8 cellular contexts compared by ENCODE assay signal in genomic region chr9:6414291-6414690, GRCh38. TPM values are rescaled to one million over a fixed set of nuclear protein-coding genes. Genes with fewer than 3 reads are reported as not detected.
DNase-seq lines count a peak whose midpoint lies in the region; ATAC-seq and TF ChIP-seq lines count a peak whose summit lies in the region.

No MANE protein-coding gene starts in this region.

- H3K9ac ChIP-seq in mesendoderm (ENCODE audit: low read length), result peak overlapping the region; percentile 85

- peak overlapping the region; percentile 91 for H3K56ac ChIP-seq in mesendoderm (ENCODE audit: low read length)

- H3K79me2 ChIP-seq in mesendoderm (ENCODE audit: control insufficient read depth, insufficient read depth, low read length), result peaks cover 53% of the 10 kb centered on the region

- peak overlapping the region; percentile 84 for H3K4me2 ChIP-seq in mesendoderm (ENCODE audit: low read length)

- peak overlapping the region; percentile 95 for H3K18ac ChIP-seq in mesendoderm (ENCODE audit: low read length)

- no peak overlapping the region for H2BK120ac ChIP-seq in mesendoderm (ENCODE audit: low read depth, low read length)

- H4K8ac ChIP-seq in mesendoderm (ENCODE audit: low read depth, low read length), result no peak overlapping the region

- no peak overlapping the region for H4K5ac ChIP-seq in mesendoderm (ENCODE audit: low read length)

- intact Hi-C loops in aorta (cut with DNase I), result loop anchor here in 1 of 2 donors (5.0 kb wide), 2 partner anchors 153 to 268 kb away; no protein-coding TSS in a partner anchor

- TF ChIP-seq CTCF in GM13977 (IDR thresholded peaks at IDR 0.05; ENCODE audit: extremely low read depth, insufficient read depth, missing control alignments), result no peak

- no CpG with 5 or more reads among the region's 10 CpGs for WGBS in mesendoderm (ENCODE audit: extremely low coverage, insufficient coverage, low lambda C conversion rate)
- 0% methylated on average over 10 of the region's 10 CpGs for WGBS in aorta, 2 donors

- no peak overlapping the region for H2BK5ac ChIP-seq in mesendoderm (ENCODE audit: low read length)

- H3K23ac ChIP-seq in mesendoderm (ENCODE audit: low read length), result peak overlapping the region; percentile 89

- peaks cover 6% of the 10 kb centered on the region for H3K79me1 ChIP-seq in mesendoderm (ENCODE audit: low read length)

- DNase-seq in DMS53 (lab: John Stamatoyannopoulos, UW), result peak; percentile 54
- DNase-seq in DMS53 treated with DMSO at 0.1 percent for 48 hours (lab: John Stamatoyannopoulos, UW; ENCODE audit: unreplicated experiment), result no peak
- peak; percentile 64 for DNase-seq in NCI-H69 (lab: John Stamatoyannopoulos, UW)
- peak; percentile 34 for DNase-seq in cerebellar cortex (ENCODE audit: low spot score)
- DNase-seq in mesendoderm, result no peak
- DNase-seq in aorta, result no peak
- DNase-seq in GM13977 (ENCODE audit: low spot score), result no peak

- no peaks in the 10 kb centered on the region for H3K27me3 ChIP-seq in mesendoderm (ENCODE audit: insufficient read depth, low read length, poor library complexity)
- no peaks in the 10 kb centered on the region for H3K27me3 ChIP-seq in aorta (ENCODE audit: control insufficient read depth in 1 of 2, insufficient read depth in 2 of 2, low read length in 1 of 2)

- in situ Hi-C loops in GM13977 (cut with MboI; ENCODE audit: low pct_unique_long_range_greater_than_20kb, low sequenced_read_pairs, unreplicated experiment), result no loop called here

- H3K4ac ChIP-seq in mesendoderm (ENCODE audit: low read depth, low read length), result no peak overlapping the region

- no peak overlapping the region for H2AK5ac ChIP-seq in mesendoderm (ENCODE audit: low read length)

- no peak overlapping the region for H3K27ac ChIP-seq in mesendoderm (ENCODE audit: low read depth, low read length)
- peak overlapping the region in 1 of 2 donors; percentile 34 for H3K27ac ChIP-seq in aorta (ENCODE audit: low read depth in 1 of 2, low read length in 2 of 2)

- no peaks in the 10 kb centered on the region for H3K9me3 ChIP-seq in aorta (ENCODE audit: control insufficient read depth, low read length)

- H3K4me1 ChIP-seq in mesendoderm (ENCODE audit: control insufficient read depth, low read depth, low read length) (peaks cover 2% of the 10 kb centered on the region), aorta (ENCODE audit: control insufficient read depth in 1 of 2, insufficient read depth in 2 of 2, low read length in 2 of 2) (peaks cover 0 to 4% of the 10 kb centered on the region in 2 donors)

- no peak overlapping the region for H2BK15ac ChIP-seq in mesendoderm (replicated peaks; ENCODE audit: low read depth)

- H3K36me3 ChIP-seq in mesendoderm (ENCODE audit: control insufficient read depth, insufficient read depth, low read length), result no peaks in the 10 kb centered on the region
- no peaks in the 10 kb centered on the region for H3K36me3 ChIP-seq in aorta (ENCODE audit: control insufficient read depth in 1 of 2, insufficient read depth in 2 of 2, low read length in 1 of 2)

- ATAC-seq in aorta (ENCODE audit: low FRiP score), result no peak
- no peak for ATAC-seq in HG02870 (IDR thresholded peaks at IDR 0.05; ENCODE audit: unreplicated experiment)

- H3K4me3 ChIP-seq in mesendoderm (ENCODE audit: low read length) (peak overlapping the region; percentile 69), aorta (ENCODE audit: low read length in 2 of 2) (peak overlapping the region; percentile 77 to 93)

RNA-seq across cellular contexts. Expression of gene UHRF2, which starts 1.3 kb away (rescaled TPM):
- 22.4 TPM for polyA plus RNA-seq in mesendoderm (2013, experiment 1 of 2)
- 23.4 TPM for polyA plus RNA-seq in mesendoderm (2013, experiment 2 of 2)
- total RNA-seq in aorta, result 10 to 100 TPM; 38.2 to 60.3 TPM
- polyA plus RNA-seq in aorta, result 10 to 100 TPM; 13.0 to 25.7 TPM

Comparison
In these comparisons a context has a peak if more than half of its experiments do, and no peak if none do; other contexts are left out.
1. DNase-seq: peak in DMS53 (single experiment), NCI-H69 (single experiment) and cerebellar cortex (single experiment); none in DMS53 treated with DMSO at 0.1 percent for 48 hours (single experiment), mesendoderm (single experiment), aorta (0 of 2) and GM13977 (single experiment).